1 cellular context compared by ENCODE assay signal in the genomic region with DNA sequence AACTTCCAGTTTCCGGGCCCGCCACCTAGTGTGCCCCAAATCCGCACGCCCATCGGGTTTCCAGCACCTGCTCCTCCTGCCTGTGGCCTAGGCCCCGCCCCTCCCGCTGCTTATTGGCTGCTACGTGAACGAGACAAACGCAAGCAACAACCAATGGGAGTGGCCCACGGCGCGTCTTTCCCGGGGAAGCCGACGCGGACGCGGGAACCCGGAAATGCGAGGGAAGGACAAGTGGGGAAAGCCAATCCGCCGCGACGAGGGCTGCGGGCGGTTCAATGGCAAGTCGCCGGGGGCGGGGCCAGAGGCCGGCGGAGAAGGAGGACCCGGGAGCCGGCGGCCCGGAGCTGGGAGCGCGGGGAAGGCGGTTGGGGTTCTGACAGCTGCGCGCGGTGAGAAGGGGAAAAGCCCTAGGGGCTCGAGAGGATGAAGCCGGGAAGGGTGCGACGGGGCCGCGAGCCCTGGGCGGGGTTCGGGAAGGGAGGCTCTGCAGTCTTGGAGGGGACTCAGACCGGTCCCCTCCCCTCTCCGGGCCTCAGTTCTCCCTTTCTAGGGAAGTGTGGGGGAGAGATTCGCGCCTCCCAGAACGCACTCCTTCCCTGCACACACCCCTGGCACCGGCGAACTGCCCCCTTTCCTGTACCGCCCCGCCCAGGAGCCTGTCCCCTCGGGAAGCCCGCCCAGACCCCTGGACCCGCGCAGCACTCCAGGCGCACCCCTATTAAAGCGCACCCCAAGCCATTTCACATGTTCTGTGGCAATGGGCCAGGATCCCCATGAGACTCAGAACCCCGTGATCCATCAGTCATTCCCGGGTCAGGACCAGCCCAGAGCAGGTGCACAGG.
A peak's percentile ranks its signal among the peaks of the same experiment; 100 is the strongest.
TF ChIP-seq lines count a peak whose summit lies in the region.

A gene (plus strand): TSS at position 305 of the 842 bp plus-strand sequence. CDS start 1,696 bp downstream, outside the sequence.

TF ChIP-seq in GM12878, 131 proteins besides CTCF, POLR2A, EP300 and RAD21 (continued from another document and continues in another):
- TF ChIP-seq, protein P1, sequence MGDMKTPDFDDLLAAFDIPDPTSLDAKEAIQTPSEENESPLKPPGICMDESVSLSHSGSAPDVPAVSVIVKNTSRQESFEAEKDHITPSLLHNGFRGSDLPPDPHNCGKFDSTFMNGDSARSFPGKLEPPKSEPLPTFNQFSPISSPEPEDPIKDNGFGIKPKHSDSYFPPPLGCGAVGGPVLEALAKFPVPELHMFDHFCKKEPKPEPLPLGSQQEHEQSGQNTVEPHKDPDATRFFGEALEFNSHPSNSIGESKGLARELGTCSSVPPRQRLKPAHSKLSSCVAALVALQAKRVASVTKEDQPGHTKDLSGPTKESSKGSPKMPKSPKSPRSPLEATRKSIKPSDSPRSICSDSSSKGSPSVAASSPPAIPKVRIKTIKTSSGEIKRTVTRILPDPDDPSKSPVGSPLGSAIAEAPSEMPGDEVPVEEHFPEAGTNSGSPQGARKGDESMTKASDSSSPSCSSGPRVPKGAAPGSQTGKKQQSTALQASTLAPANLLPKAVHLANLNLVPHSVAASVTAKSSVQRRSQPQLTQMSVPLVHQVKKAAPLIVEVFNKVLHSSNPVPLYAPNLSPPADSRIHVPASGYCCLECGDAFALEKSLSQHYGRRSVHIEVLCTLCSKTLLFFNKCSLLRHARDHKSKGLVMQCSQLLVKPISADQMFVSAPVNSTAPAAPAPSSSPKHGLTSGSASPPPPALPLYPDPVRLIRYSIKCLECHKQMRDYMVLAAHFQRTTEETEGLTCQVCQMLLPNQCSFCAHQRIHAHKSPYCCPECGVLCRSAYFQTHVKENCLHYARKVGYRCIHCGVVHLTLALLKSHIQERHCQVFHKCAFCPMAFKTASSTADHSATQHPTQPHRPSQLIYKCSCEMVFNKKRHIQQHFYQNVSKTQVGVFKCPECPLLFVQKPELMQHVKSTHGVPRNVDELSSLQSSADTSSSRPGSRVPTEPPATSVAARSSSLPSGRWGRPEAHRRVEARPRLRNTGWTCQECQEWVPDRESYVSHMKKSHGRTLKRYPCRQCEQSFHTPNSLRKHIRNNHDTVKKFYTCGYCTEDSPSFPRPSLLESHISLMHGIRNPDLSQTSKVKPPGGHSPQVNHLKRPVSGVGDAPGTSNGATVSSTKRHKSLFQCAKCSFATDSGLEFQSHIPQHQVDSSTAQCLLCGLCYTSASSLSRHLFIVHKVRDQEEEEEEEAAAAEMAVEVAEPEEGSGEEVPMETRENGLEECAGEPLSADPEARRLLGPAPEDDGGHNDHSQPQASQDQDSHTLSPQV (IDR thresholded peaks at IDR 0.05), result no peak
- TF ChIP-seq, protein P2, sequence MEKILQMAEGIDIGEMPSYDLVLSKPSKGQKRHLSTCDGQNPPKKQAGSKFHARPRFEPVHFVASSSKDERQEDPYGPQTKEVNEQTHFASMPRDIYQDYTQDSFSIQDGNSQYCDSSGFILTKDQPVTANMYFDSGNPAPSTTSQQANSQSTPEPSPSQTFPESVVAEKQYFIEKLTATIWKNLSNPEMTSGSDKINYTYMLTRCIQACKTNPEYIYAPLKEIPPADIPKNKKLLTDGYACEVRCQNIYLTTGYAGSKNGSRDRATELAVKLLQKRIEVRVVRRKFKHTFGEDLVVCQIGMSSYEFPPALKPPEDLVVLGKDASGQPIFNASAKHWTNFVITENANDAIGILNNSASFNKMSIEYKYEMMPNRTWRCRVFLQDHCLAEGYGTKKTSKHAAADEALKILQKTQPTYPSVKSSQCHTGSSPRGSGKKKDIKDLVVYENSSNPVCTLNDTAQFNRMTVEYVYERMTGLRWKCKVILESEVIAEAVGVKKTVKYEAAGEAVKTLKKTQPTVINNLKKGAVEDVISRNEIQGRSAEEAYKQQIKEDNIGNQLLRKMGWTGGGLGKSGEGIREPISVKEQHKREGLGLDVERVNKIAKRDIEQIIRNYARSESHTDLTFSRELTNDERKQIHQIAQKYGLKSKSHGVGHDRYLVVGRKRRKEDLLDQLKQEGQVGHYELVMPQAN (conservative IDR thresholded peaks at IDR 0.05), result peak; percentile 68
- TF ChIP-seq RUNX3 (IDR thresholded peaks at IDR 0.05; ENCODE audit: low read length) (0 out of 2 replicates have a peak, but pooled peaks have one; percentile 11), ZZZ3 (IDR thresholded peaks at IDR 0.05; ENCODE audit: control insufficient read depth, insufficient read length, low read depth) (no peak), SRF (IDR thresholded peaks at IDR 0.05; ENCODE audit: low read depth in 2 of 2, low read length in 2 of 2) (peak in 1 of 2 experiments; percentile 17; a peak in 1 of 4 replicates), BHLHE40 (IDR thresholded peaks at IDR 0.05; ENCODE audit: borderline replicate concordance in 1 of 2, low read depth in 2 of 2, low read length in 1 of 2) (peak; percentile 56 to 73; a peak in 2 of 4 replicates), GABPA (IDR thresholded peaks at IDR 0.05; ENCODE audit: low read depth) (peak; percentile 81), CBFB (IDR thresholded peaks at IDR 0.05; ENCODE audit: low read depth) (peak; percentile 40; the same call in 1 of the 2 replicates), ZNF24 (IDR thresholded peaks at IDR 0.05) (no peak), CHD2 (IDR thresholded peaks at IDR 0.05; ENCODE audit: borderline replicate concordance, low read depth, low read length) (peak; percentile 94), ZSCAN29 (IDR thresholded peaks at IDR 0.05) (no peak), YY1 (IDR thresholded peaks at IDR 0.05; ENCODE audit: low read depth, low read length) (0 out of 2 replicates have a peak, but pooled peaks have one; percentile 14), SMAD1 (IDR thresholded peaks at IDR 0.05; ENCODE audit: low read depth, partially characterized antibody) (no peak), ASH2L (IDR thresholded peaks at IDR 0.05; ENCODE audit: borderline replicate concordance, low read depth) (no peak), HDGF (IDR thresholded peaks at IDR 0.05) (peak; percentile 75; the same call in 1 of the 2 replicates), SP1 (IDR thresholded peaks at IDR 0.05; ENCODE audit: low read depth, low read length) (peak; percentile 94), CREB1 (IDR thresholded peaks at IDR 0.05; ENCODE audit: low read depth) (peak; percentile 95), IRF4 (IDR thresholded peaks at IDR 0.05; ENCODE audit: low read depth, low read length) (no peak), ATF7 (IDR thresholded peaks at IDR 0.05; ENCODE audit: low read depth) (no peak), DPF2 (IDR thresholded peaks at IDR 0.05) (peak; percentile 94), RAD51 (IDR thresholded peaks at IDR 0.05) (no peak), WRNIP1 (IDR thresholded peaks at IDR 0.05; ENCODE audit: borderline replicate concordance, low read depth, low read length) (no peak), BACH1 (IDR thresholded peaks at IDR 0.05; ENCODE audit: borderline replicate concordance) (peak; percentile 67)
- TF ChIP-seq, protein P3, sequence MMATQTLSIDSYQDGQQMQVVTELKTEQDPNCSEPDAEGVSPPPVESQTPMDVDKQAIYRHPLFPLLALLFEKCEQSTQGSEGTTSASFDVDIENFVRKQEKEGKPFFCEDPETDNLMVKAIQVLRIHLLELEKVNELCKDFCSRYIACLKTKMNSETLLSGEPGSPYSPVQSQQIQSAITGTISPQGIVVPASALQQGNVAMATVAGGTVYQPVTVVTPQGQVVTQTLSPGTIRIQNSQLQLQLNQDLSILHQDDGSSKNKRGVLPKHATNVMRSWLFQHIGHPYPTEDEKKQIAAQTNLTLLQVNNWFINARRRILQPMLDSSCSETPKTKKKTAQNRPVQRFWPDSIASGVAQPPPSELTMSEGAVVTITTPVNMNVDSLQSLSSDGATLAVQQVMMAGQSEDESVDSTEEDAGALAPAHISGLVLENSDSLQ (IDR thresholded peaks at IDR 0.05), result peak; percentile 99
- TF ChIP-seq, protein P4, sequence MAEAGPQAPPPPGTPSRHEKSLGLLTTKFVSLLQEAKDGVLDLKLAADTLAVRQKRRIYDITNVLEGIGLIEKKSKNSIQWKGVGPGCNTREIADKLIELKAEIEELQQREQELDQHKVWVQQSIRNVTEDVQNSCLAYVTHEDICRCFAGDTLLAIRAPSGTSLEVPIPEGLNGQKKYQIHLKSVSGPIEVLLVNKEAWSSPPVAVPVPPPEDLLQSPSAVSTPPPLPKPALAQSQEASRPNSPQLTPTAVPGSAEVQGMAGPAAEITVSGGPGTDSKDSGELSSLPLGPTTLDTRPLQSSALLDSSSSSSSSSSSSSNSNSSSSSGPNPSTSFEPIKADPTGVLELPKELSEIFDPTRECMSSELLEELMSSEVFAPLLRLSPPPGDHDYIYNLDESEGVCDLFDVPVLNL (IDR thresholded peaks at IDR 0.05; ENCODE audit: low read depth, low read length), result peak; percentile 65; the same call in 1 of the 2 replicates
- TF ChIP-seq, protein P5, sequence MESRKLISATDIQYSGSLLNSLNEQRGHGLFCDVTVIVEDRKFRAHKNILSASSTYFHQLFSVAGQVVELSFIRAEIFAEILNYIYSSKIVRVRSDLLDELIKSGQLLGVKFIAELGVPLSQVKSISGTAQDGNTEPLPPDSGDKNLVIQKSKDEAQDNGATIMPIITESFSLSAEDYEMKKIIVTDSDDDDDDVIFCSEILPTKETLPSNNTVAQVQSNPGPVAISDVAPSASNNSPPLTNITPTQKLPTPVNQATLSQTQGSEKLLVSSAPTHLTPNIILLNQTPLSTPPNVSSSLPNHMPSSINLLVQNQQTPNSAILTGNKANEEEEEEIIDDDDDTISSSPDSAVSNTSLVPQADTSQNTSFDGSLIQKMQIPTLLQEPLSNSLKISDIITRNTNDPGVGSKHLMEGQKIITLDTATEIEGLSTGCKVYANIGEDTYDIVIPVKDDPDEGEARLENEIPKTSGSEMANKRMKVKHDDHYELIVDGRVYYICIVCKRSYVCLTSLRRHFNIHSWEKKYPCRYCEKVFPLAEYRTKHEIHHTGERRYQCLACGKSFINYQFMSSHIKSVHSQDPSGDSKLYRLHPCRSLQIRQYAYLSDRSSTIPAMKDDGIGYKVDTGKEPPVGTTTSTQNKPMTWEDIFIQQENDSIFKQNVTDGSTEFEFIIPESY (IDR thresholded peaks at IDR 0.05), result no peak
- TF ChIP-seq, protein P6, sequence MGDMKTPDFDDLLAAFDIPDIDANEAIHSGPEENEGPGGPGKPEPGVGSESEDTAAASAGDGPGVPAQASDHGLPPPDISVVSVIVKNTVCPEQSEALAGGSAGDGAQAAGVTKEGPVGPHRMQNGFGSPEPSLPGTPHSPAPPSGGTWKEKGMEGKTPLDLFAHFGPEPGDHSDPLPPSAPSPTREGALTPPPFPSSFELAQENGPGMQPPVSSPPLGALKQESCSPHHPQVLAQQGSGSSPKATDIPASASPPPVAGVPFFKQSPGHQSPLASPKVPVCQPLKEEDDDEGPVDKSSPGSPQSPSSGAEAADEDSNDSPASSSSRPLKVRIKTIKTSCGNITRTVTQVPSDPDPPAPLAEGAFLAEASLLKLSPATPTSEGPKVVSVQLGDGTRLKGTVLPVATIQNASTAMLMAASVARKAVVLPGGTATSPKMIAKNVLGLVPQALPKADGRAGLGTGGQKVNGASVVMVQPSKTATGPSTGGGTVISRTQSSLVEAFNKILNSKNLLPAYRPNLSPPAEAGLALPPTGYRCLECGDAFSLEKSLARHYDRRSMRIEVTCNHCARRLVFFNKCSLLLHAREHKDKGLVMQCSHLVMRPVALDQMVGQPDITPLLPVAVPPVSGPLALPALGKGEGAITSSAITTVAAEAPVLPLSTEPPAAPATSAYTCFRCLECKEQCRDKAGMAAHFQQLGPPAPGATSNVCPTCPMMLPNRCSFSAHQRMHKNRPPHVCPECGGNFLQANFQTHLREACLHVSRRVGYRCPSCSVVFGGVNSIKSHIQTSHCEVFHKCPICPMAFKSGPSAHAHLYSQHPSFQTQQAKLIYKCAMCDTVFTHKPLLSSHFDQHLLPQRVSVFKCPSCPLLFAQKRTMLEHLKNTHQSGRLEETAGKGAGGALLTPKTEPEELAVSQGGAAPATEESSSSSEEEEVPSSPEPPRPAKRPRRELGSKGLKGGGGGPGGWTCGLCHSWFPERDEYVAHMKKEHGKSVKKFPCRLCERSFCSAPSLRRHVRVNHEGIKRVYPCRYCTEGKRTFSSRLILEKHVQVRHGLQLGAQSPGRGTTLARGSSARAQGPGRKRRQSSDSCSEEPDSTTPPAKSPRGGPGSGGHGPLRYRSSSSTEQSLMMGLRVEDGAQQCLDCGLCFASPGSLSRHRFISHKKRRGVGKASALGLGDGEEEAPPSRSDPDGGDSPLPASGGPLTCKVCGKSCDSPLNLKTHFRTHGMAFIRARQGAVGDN (IDR thresholded peaks at IDR 0.05), result no peak
- TF ChIP-seq, protein P7, sequence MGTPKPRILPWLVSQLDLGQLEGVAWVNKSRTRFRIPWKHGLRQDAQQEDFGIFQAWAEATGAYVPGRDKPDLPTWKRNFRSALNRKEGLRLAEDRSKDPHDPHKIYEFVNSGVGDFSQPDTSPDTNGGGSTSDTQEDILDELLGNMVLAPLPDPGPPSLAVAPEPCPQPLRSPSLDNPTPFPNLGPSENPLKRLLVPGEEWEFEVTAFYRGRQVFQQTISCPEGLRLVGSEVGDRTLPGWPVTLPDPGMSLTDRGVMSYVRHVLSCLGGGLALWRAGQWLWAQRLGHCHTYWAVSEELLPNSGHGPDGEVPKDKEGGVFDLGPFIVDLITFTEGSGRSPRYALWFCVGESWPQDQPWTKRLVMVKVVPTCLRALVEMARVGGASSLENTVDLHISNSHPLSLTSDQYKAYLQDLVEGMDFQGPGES (IDR thresholded peaks at IDR 0.05), result peak; percentile 92
- TF ChIP-seq, protein P8, sequence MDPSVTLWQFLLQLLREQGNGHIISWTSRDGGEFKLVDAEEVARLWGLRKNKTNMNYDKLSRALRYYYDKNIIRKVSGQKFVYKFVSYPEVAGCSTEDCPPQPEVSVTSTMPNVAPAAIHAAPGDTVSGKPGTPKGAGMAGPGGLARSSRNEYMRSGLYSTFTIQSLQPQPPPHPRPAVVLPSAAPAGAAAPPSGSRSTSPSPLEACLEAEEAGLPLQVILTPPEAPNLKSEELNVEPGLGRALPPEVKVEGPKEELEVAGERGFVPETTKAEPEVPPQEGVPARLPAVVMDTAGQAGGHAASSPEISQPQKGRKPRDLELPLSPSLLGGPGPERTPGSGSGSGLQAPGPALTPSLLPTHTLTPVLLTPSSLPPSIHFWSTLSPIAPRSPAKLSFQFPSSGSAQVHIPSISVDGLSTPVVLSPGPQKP (IDR thresholded peaks at IDR 0.05; ENCODE audit: low read depth, low read length), result no peak
- TF ChIP-seq, protein P9, sequence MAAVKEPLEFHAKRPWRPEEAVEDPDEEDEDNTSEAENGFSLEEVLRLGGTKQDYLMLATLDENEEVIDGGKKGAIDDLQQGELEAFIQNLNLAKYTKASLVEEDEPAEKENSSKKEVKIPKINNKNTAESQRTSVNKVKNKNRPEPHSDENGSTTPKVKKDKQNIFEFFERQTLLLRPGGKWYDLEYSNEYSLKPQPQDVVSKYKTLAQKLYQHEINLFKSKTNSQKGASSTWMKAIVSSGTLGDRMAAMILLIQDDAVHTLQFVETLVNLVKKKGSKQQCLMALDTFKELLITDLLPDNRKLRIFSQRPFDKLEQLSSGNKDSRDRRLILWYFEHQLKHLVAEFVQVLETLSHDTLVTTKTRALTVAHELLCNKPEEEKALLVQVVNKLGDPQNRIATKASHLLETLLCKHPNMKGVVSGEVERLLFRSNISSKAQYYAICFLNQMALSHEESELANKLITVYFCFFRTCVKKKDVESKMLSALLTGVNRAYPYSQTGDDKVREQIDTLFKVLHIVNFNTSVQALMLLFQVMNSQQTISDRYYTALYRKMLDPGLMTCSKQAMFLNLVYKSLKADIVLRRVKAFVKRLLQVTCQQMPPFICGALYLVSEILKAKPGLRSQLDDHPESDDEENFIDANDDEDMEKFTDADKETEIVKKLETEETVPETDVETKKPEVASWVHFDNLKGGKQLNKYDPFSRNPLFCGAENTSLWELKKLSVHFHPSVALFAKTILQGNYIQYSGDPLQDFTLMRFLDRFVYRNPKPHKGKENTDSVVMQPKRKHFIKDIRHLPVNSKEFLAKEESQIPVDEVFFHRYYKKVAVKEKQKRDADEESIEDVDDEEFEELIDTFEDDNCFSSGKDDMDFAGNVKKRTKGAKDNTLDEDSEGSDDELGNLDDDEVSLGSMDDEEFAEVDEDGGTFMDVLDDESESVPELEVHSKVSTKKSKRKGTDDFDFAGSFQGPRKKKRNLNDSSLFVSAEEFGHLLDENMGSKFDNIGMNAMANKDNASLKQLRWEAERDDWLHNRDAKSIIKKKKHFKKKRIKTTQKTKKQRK (IDR thresholded peaks at IDR 0.05; ENCODE audit: low read depth, low read length), result peak; percentile 63
